Comparison of ENCODE assay signal across 30 cellular contexts in genomic region chr1:11822091-11822490, GRCh38. TPM values are rescaled to one million over a fixed set of nuclear protein-coding genes. Genes with fewer than 3 reads are reported as not detected.
DNase-seq lines count a peak whose midpoint lies in the region; ATAC-seq, FAIRE-seq and TF ChIP-seq lines count a peak whose summit lies in the region.
"Had no signal": no experiment of that assay in that cellular context is flagged by ENCODE, and none has a peak within 500 bp of the region (broad histone marks: within the 10 kb centered on the region; RNA-seq: fewer than 3 reads in every experiment).

No MANE protein-coding gene starts in this region.

- BruUV-seq in HCT116 (replicated peaks; lab: Mats Ljungman, UMichigan): no TSS peak

- POLR2A ChIA-PET in HCT116 (lab: Charles Lee): interaction anchor here (0.6 kb wide), 1 partner anchor 16 kb away, joined by 3 read pairs; the partner anchor contains the start of gene CLCN6
- POLR2A ChIA-PET in WTC11 (lab: Charles Lee): no interaction called here
- POLR2A ChIA-PET in T-cell (lab: Charles Lee): interaction anchor here in 1 of 2 donors (0.6 kb wide), 1 partner anchor 9 kb away, joined by 3 read pairs; no protein-coding TSS in a partner anchor

- H3K9me3 Mint-ChIP-seq in WTC11 (no peaks in the 10 kb centered on the region), T-cell (no peaks in the 10 kb centered on the region)
- H3K9me3 Mint-ChIP-seq in stimulated activated memory B cell treated with anti-CD40 and anti-IgM and Interleukin-4, amounts not matched to agents 10 μg/mL and 1 μg/mL and 100 μg/mL, for 72 hours: no peaks in the 10 kb centered on the region
- H3K9me3 Mint-ChIP-seq: activated B cell treated with CpG ODN at 0.5 μM for 24 hours; activated CD4-positive, alpha-beta memory T cell treated with anti-CD3 and anti-CD28 coated beads for 36 hours; IgD-negative memory B cell; neural crest cell; T-helper 2 cell treated with Interferon-gamma antibody and Interleukin-4, amounts not matched to agents 5 μg/mL and 100 μg/mL, for 36 hours had no signal

- H3K36me3 ChIP-seq in HCT116 (ENCODE audit: control insufficient read depth in 1 of 2, insufficient read depth in 2 of 2, low read length in 2 of 2) (0 out of 4 replicates have a peak, but pooled peaks cover 0 to 5% of the 10 kb centered on the region in 2 experiments), MG63 (peaks cover 29% of the 10 kb centered on the region)

- H2AFZ ChIP-seq in HCT116 (ENCODE audit: low read depth, low read length, poor library complexity, severe bottlenecking): no peak overlapping the region

- H3K27me3 ChIP-seq in HCT116 (ENCODE audit: insufficient read depth, low read length): no peaks in the 10 kb centered on the region
- no peaks in the 10 kb centered on the region for H3K27me3 ChIP-seq in MG63
- H3K27me3 ChIP-seq: esophagus squamous epithelium, SJCRH30 had no signal

- CTCF ChIA-PET in HCT116 (lab: Charles Lee): no interaction called here
- CTCF ChIA-PET in WTC11 (lab: Charles Lee): interaction anchor here (0.9 kb wide), 1 partner anchor 16 kb away, joined by 3 read pairs; no protein-coding TSS in a partner anchor
- CTCF ChIA-PET in T-cell (lab: Charles Lee): no interaction called here

- H3K36me3 Mint-ChIP-seq in WTC11: peaks cover 52% of the 10 kb centered on the region
- H3K36me3 Mint-ChIP-seq in stimulated activated memory B cell treated with anti-CD40 and anti-IgM and Interleukin-4, amounts not matched to agents 10 μg/mL and 1 μg/mL and 100 μg/mL, for 72 hours: peaks cover 64% of the 10 kb centered on the region
- peaks cover 43% of the 10 kb centered on the region for H3K36me3 Mint-ChIP-seq in T-cell
- H3K36me3 Mint-ChIP-seq: IgD-negative memory B cell had no signal

- TF ChIP-seq CTCF in HCT116 (IDR thresholded peaks at IDR 0.05 in 2 of 3, conservative IDR thresholded peaks at IDR 0.05 in 1 of 3; ENCODE audit: borderline replicate concordance in 1 of 3, insufficient read depth in 1 of 3, low read depth in 2 of 3, low read length in 2 of 3): no peak
- TF ChIP-seq CTCF in WTC11 (IDR thresholded peaks at IDR 0.05): no peak

- H3K79me2 ChIP-seq in HCT116 (ENCODE audit: insufficient read depth, low read length): no peaks in the 10 kb centered on the region

- peak overlapping the region; percentile 70; the same call in 1 of the 2 replicates for H3K27ac ChIP-seq in HCT116 (ENCODE audit: low read depth, low read length)
- H3K27ac ChIP-seq: esophagus squamous epithelium, HL-60, SJCRH30 had no signal

- H3K9me2 ChIP-seq in HCT116 (ENCODE audit: insufficient read depth): no peaks in the 10 kb centered on the region

- no peak for DNase-seq in HCT116 (ENCODE audit: low read depth, low spot score)
- DNase-seq in WTC11 (ENCODE audit: low spot score): no peak
- peak; percentile 40 for DNase-seq in fibroblast of peridontal ligament (ENCODE audit: extremely low read depth)
- DNase-seq in T-cell: no peak
- no peak for DNase-seq in MG63
- DNase-seq in H54 (ENCODE audit: insufficient read length, low spot score): no peak
- DNase-seq: activated B cell treated with CpG ODN at 0.5 μM for 24 hours; activated CD4-positive, alpha-beta memory T cell treated with anti-CD3 and anti-CD28 coated beads for 36 hours; activated naive CD4-positive, alpha-beta T cell; anterior cingulate cortex; effector memory CD4-positive, alpha-beta T cell; esophagus squamous epithelium; glutamatergic neuron; MM.1S; mucosa of descending colon; NCI-H82; SJCRH30; stimulated activated CD4-positive, alpha-beta T cell treated with anti-CD3 and anti-CD28 coated beads, Interleukin-4, amount 100 ng/mL, for 4 hours had no signal

- no peaks in the 10 kb centered on the region for H3K27me3 Mint-ChIP-seq in WTC11 (ENCODE audit: low read depth)
- no peaks in the 10 kb centered on the region for H3K27me3 Mint-ChIP-seq in stimulated activated memory B cell treated with anti-CD40 and anti-IgM and Interleukin-4, amounts not matched to agents 10 μg/mL and 1 μg/mL and 100 μg/mL, for 72 hours
- no peaks in the 10 kb centered on the region for H3K27me3 Mint-ChIP-seq in T-cell
- H3K27me3 Mint-ChIP-seq: activated B cell treated with CpG ODN at 0.5 μM for 24 hours; activated CD4-positive, alpha-beta memory T cell treated with anti-CD3 and anti-CD28 coated beads for 36 hours; IgD-negative memory B cell; progenitor cell of endocrine pancreas had no signal

- RAD21 ChIA-PET in HCT116 (lab: Charles Lee; ENCODE audit: low non-redundant PET in 1 of 2, low total read pairs in 2 of 2, uncharacterized antibody in 2 of 2, unreplicated experiment in 2 of 2): no interaction called here

- H3K4me2 ChIP-seq in HCT116 (ENCODE audit: low read length): peak overlapping the region; percentile 75

- H3K4me3 ChIP-seq in HCT116 (replicated peaks in 1 of 2; ENCODE audit: low read depth in 1 of 2, low read length in 2 of 2) (peak overlapping the region in 1 of 2 experiments; percentile 38; a peak in 2 of 4 replicates), MG63 (no peak overlapping the region)
- H3K4me3 ChIP-seq: esophagus squamous epithelium, mucosa of descending colon, SJCRH30 had no signal

- TF ChIP-seq RAD21 in HCT116 (IDR thresholded peaks at IDR 0.05; ENCODE audit: low read depth): no peak

- H4K20me1 ChIP-seq in HCT116 (ENCODE audit: insufficient read depth): no peaks in the 10 kb centered on the region; the same call in 1 of the 2 replicates

- peak overlapping the region; percentile 51 for H3K9ac ChIP-seq in HCT116 (ENCODE audit: low read length)

- H3K9me3 ChIP-seq in HCT116 (ENCODE audit: control insufficient read depth in 1 of 2, insufficient read depth in 1 of 2, low read depth in 1 of 2, low read length in 2 of 2): no peaks in the 10 kb centered on the region
- no peaks in the 10 kb centered on the region for H3K9me3 ChIP-seq in MG63
- H3K9me3 ChIP-seq: esophagus squamous epithelium, mucosa of descending colon, SJCRH30 had no signal

- no peak for FAIRE-seq in H54 (lab: Jason Lieb, UNC)
- FAIRE-seq: D721Med had no signal

- H3K27ac Mint-ChIP-seq in WTC11: no peak overlapping the region
- peak overlapping the region; percentile 32 for H3K27ac Mint-ChIP-seq in stimulated activated memory B cell treated with anti-CD40 and anti-IgM and Interleukin-4, amounts not matched to agents 10 μg/mL and 1 μg/mL and 100 μg/mL, for 72 hours
- H3K27ac Mint-ChIP-seq in T-cell: no peak overlapping the region
- H3K27ac Mint-ChIP-seq: activated B cell treated with CpG ODN at 0.5 μM for 24 hours; activated CD4-positive, alpha-beta memory T cell treated with anti-CD3 and anti-CD28 coated beads for 36 hours; IgD-negative memory B cell; T-helper 2 cell treated with Interferon-gamma antibody and Interleukin-4, amounts not matched to agents 5 μg/mL and 100 μg/mL, for 36 hours had no signal

- no peak overlapping the region for H3K4me3 Mint-ChIP-seq in WTC11
- no peak overlapping the region for H3K4me3 Mint-ChIP-seq in stimulated activated memory B cell treated with anti-CD40 and anti-IgM and Interleukin-4, amounts not matched to agents 10 μg/mL and 1 μg/mL and 100 μg/mL, for 72 hours
- H3K4me3 Mint-ChIP-seq in T-cell: no peak overlapping the region
- H3K4me3 Mint-ChIP-seq: activated B cell treated with CpG ODN at 0.5 μM for 24 hours; activated CD4-positive, alpha-beta memory T cell treated with anti-CD3 and anti-CD28 coated beads for 36 hours; IgD-negative memory B cell; neural crest cell; T-helper 2 cell treated with Interferon-gamma antibody and Interleukin-4, amounts not matched to agents 5 μg/mL and 100 μg/mL, for 36 hours had no signal

- peaks cover 24 to 25% of the 10 kb centered on the region in 2 experiments for H3K4me1 ChIP-seq in HCT116 (ENCODE audit: control insufficient read depth in 1 of 2, insufficient read depth in 2 of 2, low read length in 2 of 2)
- H3K4me1 ChIP-seq: esophagus squamous epithelium had no signal

- ATAC-seq in HCT116 (no peak), WTC11 (no peak), T-cell (replicated peaks in 1 of 4) (no peak), GM21515 (IDR thresholded peaks at IDR 0.05; ENCODE audit: unreplicated experiment) (no peak)
- no peak for ATAC-seq in stimulated activated memory B cell treated with anti-CD40 and anti-IgM and Interleukin-4, amounts not matched to agents 10 μg/mL and 1 μg/mL and 100 μg/mL, for 72 hours

- no peak for TF ChIP-seq POLR2A in HCT116 (IDR thresholded peaks at IDR 0.05; ENCODE audit: borderline replicate concordance, extremely low read depth, insufficient read depth, insufficient read length)
- TF ChIP-seq POLR2A in H54 (IDR thresholded peaks at IDR 0.05; ENCODE audit: low read depth, low read length): no peak

- intact Hi-C loops in HCT116 (cut with micrococcal nuclease): no loop called here

- no peaks in the 10 kb centered on the region for H3K4me1 Mint-ChIP-seq in WTC11
- H3K4me1 Mint-ChIP-seq in stimulated activated memory B cell treated with anti-CD40 and anti-IgM and Interleukin-4, amounts not matched to agents 10 μg/mL and 1 μg/mL and 100 μg/mL, for 72 hours: no peaks in the 10 kb centered on the region
- H3K4me1 Mint-ChIP-seq in T-cell: no peaks in the 10 kb centered on the region
- H3K4me1 Mint-ChIP-seq: neural crest cell had no signal

TF ChIP-seq in HCT116, 20 proteins besides CTCF, POLR2A, EP300 and RAD21 (continues in another document):
- TF ChIP-seq EGR1 (IDR thresholded peaks at IDR 0.05; ENCODE audit: low read depth) (no peak), JUND (IDR thresholded peaks at IDR 0.05) (no peak)

TF ChIP-seq in WTC11, 78 proteins besides CTCF, POLR2A, EP300 and RAD21:
- TF ChIP-seq CREM (CRISPR knock-in tag; IDR thresholded peaks at IDR 0.05) (no peak), ZNF671 (CRISPR knock-in tag; IDR thresholded peaks at IDR 0.05) (no peak), OVOL2 (CRISPR knock-in tag; IDR thresholded peaks at IDR 0.05; ENCODE audit: borderline replicate concordance) (no peak), ZNF121 (CRISPR knock-in tag; IDR thresholded peaks at IDR 0.05) (0 out of 2 replicates have a peak, but pooled peaks have one; percentile 40)

RNA-seq across cellular contexts. Expression of gene CLCN6, which starts 16.1 kb away (rescaled TPM):
- total RNA-seq in HCT116 (2021; ENCODE audit: unreplicated experiment) (13.7 TPM), WTC11 (2021) (20.0 to 22.3 TPM (median 20.8 TPM) in 3 replicates), T-cell (10 to 100 TPM; 17.3 to 23.0 (median 21.3) TPM)
- polyA plus RNA-seq in HCT116 (2012): 5.6 and 6.3 TPM in 2 replicates
- total RNA-seq in MG63 (2014; rRNA removed; shearing (Covaris generic); ENCODE audit: low replicate concordance): 1.5 and 6.1 TPM in 2 replicates

RNA-seq across cellular contexts. Expression of gene MTHFR, which starts 16.3 kb away (rescaled TPM):
- total RNA-seq in HCT116 (2021; ENCODE audit: unreplicated experiment) (20.9 TPM), WTC11 (2021) (19.4 to 23.4 TPM (median 22.6 TPM) in 3 replicates), T-cell (10 to 100 TPM; 40.2 to 62.2 (median 48.2) TPM)
- polyA plus RNA-seq in HCT116 (2012): 9.1 and 10.7 TPM in 2 replicates
- total RNA-seq in MG63 (2014; rRNA removed; shearing (Covaris generic); ENCODE audit: low replicate concordance): 3.8 and 7.8 TPM in 2 replicates

RNA-seq across cellular contexts. Expression of gene NPPA, which starts 25.5 kb away (rescaled TPM):
- total RNA-seq in HCT116 (2021; ENCODE audit: unreplicated experiment) (not detected), WTC11 (2021) (not detected in 3 replicates), T-cell (not detected)
- polyA plus RNA-seq in HCT116 (2012): 0.09 and 0.12 TPM in 2 replicates
- total RNA-seq in MG63 (2014; rRNA removed; shearing (Covaris generic); ENCODE audit: low replicate concordance): not detected in 2 replicates
- total RNA-seq: activated B cell treated with CpG ODN at 0.5 μM for 24 hours; activated CD4-positive, alpha-beta memory T cell treated with anti-CD3 and anti-CD28 coated beads for 36 hours; esophagus squamous epithelium; G401; neural crest cell; progenitor cell of endocrine pancreas; ureter had no signal
- polyA plus RNA-seq: BJ, IgD-negative memory B cell had no signal

RNA-seq across cellular contexts. Expression of gene NPPB, which starts 36.7 kb away (rescaled TPM):
- not detected for total RNA-seq in HCT116 (2021; ENCODE audit: unreplicated experiment)
- polyA plus RNA-seq in HCT116 (2012): not detected in 2 replicates
- 0.27 TPM in 1 of 3 replicates, not detected in the others for total RNA-seq in WTC11 (2021)
- not detected for total RNA-seq in T-cell
- total RNA-seq in MG63 (2014; rRNA removed; shearing (Covaris generic); ENCODE audit: low replicate concordance): not detected in 2 replicates
- total RNA-seq: activated B cell treated with CpG ODN at 0.5 μM for 24 hours; activated CD4-positive, alpha-beta memory T cell treated with anti-CD3 and anti-CD28 coated beads for 36 hours; cerebellum; esophagus squamous epithelium; G401; mucosa of descending colon; neural crest cell; ureter had no signal
- polyA plus RNA-seq: IgD-negative memory B cell had no signal
